ENCODE assay signal across 12 cellular contexts in the genomic region with DNA sequence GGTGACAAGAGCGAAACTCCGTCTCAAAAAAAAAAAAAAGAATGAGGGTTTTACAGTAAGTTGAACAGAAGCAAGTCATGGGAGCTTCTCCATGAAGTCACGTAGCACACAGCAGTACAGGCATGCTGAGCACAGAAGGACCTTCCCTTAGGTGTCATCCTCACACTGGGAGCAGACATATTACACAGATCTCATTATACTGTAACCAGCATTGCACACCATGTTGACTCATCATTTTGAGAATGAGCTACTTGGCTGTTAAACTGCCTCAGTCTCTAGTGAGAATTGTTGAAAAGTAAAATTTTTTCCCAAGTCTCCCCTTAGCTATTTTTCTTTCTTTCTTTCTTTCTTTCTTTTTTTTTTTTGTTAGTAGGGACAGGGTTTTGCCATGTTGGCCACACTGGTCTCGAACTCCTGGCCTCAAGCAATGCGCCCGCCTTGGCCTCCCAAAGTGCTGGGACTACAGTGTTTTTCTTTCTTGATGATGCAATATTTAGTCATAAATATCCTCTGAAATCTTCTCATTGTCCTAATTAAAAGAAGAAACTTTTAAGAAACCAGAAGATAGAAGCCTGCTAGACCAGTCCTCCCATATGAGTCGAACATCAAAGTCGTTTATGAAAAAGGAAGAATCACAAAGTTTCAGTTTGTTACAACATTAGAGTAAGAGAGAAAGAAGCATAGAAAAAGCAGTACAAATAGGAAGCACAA. TPM values are rescaled to one million over a fixed set of nuclear protein-coding genes. Genes with fewer than 3 reads are reported as not detected.
DNase-seq lines count a peak whose midpoint lies in the region; ATAC-seq and TF ChIP-seq lines count a peak whose summit lies in the region.
"Had no signal": no experiment of that assay in that cellular context is flagged by ENCODE, and none has a peak within 500 bp of the region (broad histone marks: within the 10 kb centered on the region; RNA-seq: fewer than 3 reads in every experiment).

No MANE protein-coding gene starts in this region.

- no peaks in the 10 kb centered on the region for H3K9me3 Mint-ChIP-seq in activated T-helper 2 cell treated with anti-CD3 and anti-CD28 coated beads, Interferon-gamma antibody, Interleukin-2, Interleukin-4, amounts not matched to agents 10 μg/mL and 5 μg/mL and 100 μg/mL, durations not matched to agents 14 hours and 24 hours and 36 hours

- peak overlapping the region; percentile 54 for H3K27ac Mint-ChIP-seq in activated T-helper 2 cell treated with anti-CD3 and anti-CD28 coated beads, Interferon-gamma antibody, Interleukin-2, Interleukin-4, amounts not matched to agents 10 μg/mL and 5 μg/mL and 100 μg/mL, durations not matched to agents 14 hours and 24 hours and 36 hours

- H3K4me1 ChIP-seq in A673 (ENCODE audit: insufficient read depth, low read length, poor library complexity, severe bottlenecking) (peaks cover 17% of the 10 kb centered on the region), GM23248 (ENCODE audit: insufficient read depth) (peaks cover 31% of the 10 kb centered on the region), OCI-LY7 (ENCODE audit: insufficient read depth, low read length, poor library complexity, severe bottlenecking) (no peaks in the 10 kb centered on the region), stomach (peaks cover 7 to 34% (median 21%) of the 10 kb centered on the region in 4 donors)

- H3K36me3 ChIP-seq in A673 (ENCODE audit: insufficient read depth, low read length, poor library complexity, severe bottlenecking) (no peaks in the 10 kb centered on the region), GM23248 (ENCODE audit: low read depth) (no peaks in the 10 kb centered on the region), OCI-LY7 (ENCODE audit: insufficient read depth, low read length) (no peaks in the 10 kb centered on the region), stomach (no peaks in the 10 kb centered on the region)
- H3K36me3 ChIP-seq: heart left ventricle had no signal

- H2AFZ ChIP-seq in GM23248 (peak overlapping the region; percentile 6; the same call in 1 of the 2 replicates), OCI-LY7 (ENCODE audit: low read length) (no peak overlapping the region)

- BruUV-seq in A673 (replicated peaks; lab: Mats Ljungman, UMichigan) = no TSS peak
- BruUV-seq in OCI-LY7 (replicated peaks; lab: Mats Ljungman, UMichigan) = no TSS peak

- TF ChIP-seq CTCF in A673 (conservative IDR thresholded peaks at IDR 0.05; ENCODE audit: low read depth, low read length) (no peak), fibroblast of pulmonary artery (IDR thresholded peaks at IDR 0.05; ENCODE audit: low read length, missing control alignments) (no peak), OCI-LY7 (conservative IDR thresholded peaks at IDR 0.05; ENCODE audit: low read length) (no peak), stomach (IDR thresholded peaks at IDR 0.05) (no peak)

- CTCF ChIA-PET in A673 (lab: Charles Lee) = no interaction called here
- CTCF ChIA-PET in OCI-LY7 (lab: Charles Lee; ENCODE audit: unreplicated experiment) = no interaction called here

- no peak for DNase-seq in A673 (ENCODE audit: low spot score)
- DNase-seq in GM23248 = peak; percentile 80
- no peak for DNase-seq in activated T-helper 2 cell treated with anti-CD3 and anti-CD28 coated beads, Interferon-gamma antibody, Interleukin-2, Interleukin-4, amounts not matched to agents 10 μg/mL and 5 μg/mL and 100 μg/mL, durations not matched to agents 14 hours and 24 hours and 36 hours (ENCODE audit: low spot score)
- peak; percentile 39 for DNase-seq in fibroblast of pulmonary artery (ENCODE audit: low read depth)
- no peak for DNase-seq in OCI-LY7 (ENCODE audit: low spot score)
- DNase-seq in stomach = no peak
- no peak for DNase-seq in middle frontal gyrus (ENCODE audit: extremely low spot score, low spot score)
- DNase-seq: heart left ventricle, NCI-H2107, SK-N-SH had no signal

- H3K9me3 ChIP-seq in A673 (ENCODE audit: low read depth, low read length, poor library complexity, severe bottlenecking) (no peaks in the 10 kb centered on the region), GM23248 (ENCODE audit: low read depth) (no peaks in the 10 kb centered on the region), OCI-LY7 (ENCODE audit: low read length) (no peaks in the 10 kb centered on the region), stomach (no peaks in the 10 kb centered on the region)
- H3K9me3 ChIP-seq: heart left ventricle, SK-N-SH had no signal

- H3K4me3 ChIP-seq in A673 (ENCODE audit: low read depth, low read length, poor library complexity, severe bottlenecking) (no peak overlapping the region), GM23248 (no peak overlapping the region), fibroblast of pulmonary artery (replicated peaks; ENCODE audit: low read depth, low read length) (no peak overlapping the region), OCI-LY7 (ENCODE audit: low read depth, low read length, poor library complexity, severe bottlenecking) (no peak overlapping the region), stomach (no peak overlapping the region)
- H3K4me3 ChIP-seq: coronary artery, heart left ventricle had no signal

- no peaks in the 10 kb centered on the region for H3K36me3 Mint-ChIP-seq in activated T-helper 2 cell treated with anti-CD3 and anti-CD28 coated beads, Interferon-gamma antibody, Interleukin-2, Interleukin-4, amounts not matched to agents 10 μg/mL and 5 μg/mL and 100 μg/mL, durations not matched to agents 14 hours and 24 hours and 36 hours (ENCODE audit: low read depth)

- H3K79me2 ChIP-seq in GM23248 (ENCODE audit: insufficient read depth) (no peaks in the 10 kb centered on the region), OCI-LY7 (ENCODE audit: insufficient read depth, low read depth, low read length) (no peaks in the 10 kb centered on the region)

- in situ Hi-C loops in GM23248 (cut with MboI) = no loop called here

- H3K9me2 ChIP-seq in GM23248 (ENCODE audit: insufficient read depth) = no peaks in the 10 kb centered on the region
- H3K9me2 ChIP-seq in OCI-LY7 (ENCODE audit: insufficient read depth, low read length) = no peaks in the 10 kb centered on the region
- H3K9me2 ChIP-seq: SK-N-SH had no signal

- no peaks in the 10 kb centered on the region for H3K27me3 ChIP-seq in A673 (replicated peaks; ENCODE audit: insufficient read depth, low read depth, low read length, poor library complexity)
- H3K27me3 ChIP-seq in GM23248 (replicated peaks; ENCODE audit: insufficient read depth) = no peaks in the 10 kb centered on the region
- no peaks in the 10 kb centered on the region for H3K27me3 ChIP-seq in stomach
- H3K27me3 ChIP-seq: heart left ventricle had no signal

- no peaks in the 10 kb centered on the region for H3K27me3 Mint-ChIP-seq in activated T-helper 2 cell treated with anti-CD3 and anti-CD28 coated beads, Interferon-gamma antibody, Interleukin-2, Interleukin-4, amounts not matched to agents 10 μg/mL and 5 μg/mL and 100 μg/mL, durations not matched to agents 14 hours and 24 hours and 36 hours (ENCODE audit: low read depth)

- no peak for ATAC-seq in GM18909 (IDR thresholded peaks at IDR 0.05; ENCODE audit: poor library complexity, unreplicated experiment)
- ATAC-seq: heart left ventricle had no signal

- POLR2A ChIA-PET in A673 (lab: Charles Lee; ENCODE audit: low non-redundant PET) = no interaction called here
- POLR2A ChIA-PET in OCI-LY7 (lab: Charles Lee) = interaction anchor here (0.6 to 1.2 kb wide), 2 partner anchors 8 to 495 kb away, joined by 3 to 4 read pairs; no protein-coding TSS in a partner anchor

- no peak overlapping the region for H3K9ac ChIP-seq in GM23248
- H3K9ac ChIP-seq: SK-N-SH had no signal

- H4K20me1 ChIP-seq in GM23248 (ENCODE audit: insufficient read depth) (no peaks in the 10 kb centered on the region), OCI-LY7 (ENCODE audit: insufficient read depth, low read length) (no peaks in the 10 kb centered on the region)

- peak overlapping the region; percentile 19 for H3K27ac ChIP-seq in A673 (ENCODE audit: low read depth, low read length, poor library complexity, severe bottlenecking)
- H3K27ac ChIP-seq in GM23248 = peak overlapping the region; percentile 24
- no peak overlapping the region for H3K27ac ChIP-seq in OCI-LY7 (ENCODE audit: low read depth, low read length, poor library complexity, severe bottlenecking)
- no peak overlapping the region for H3K27ac ChIP-seq in stomach
- H3K27ac ChIP-seq: coronary artery had no signal

- no peak for TF ChIP-seq POLR2A in stomach (IDR thresholded peaks at IDR 0.05)

- intact Hi-C loops in A673 (cut with micrococcal nuclease; ENCODE audit: unreplicated experiment) = no loop called here
- intact Hi-C loops in activated T-helper 2 cell treated with anti-CD3 and anti-CD28 coated beads, Interferon-gamma antibody, Interleukin-2, Interleukin-4, amounts not matched to agents 10 μg/mL and 5 μg/mL and 100 μg/mL, durations not matched to agents 14 hours and 24 hours and 36 hours (cut with micrococcal nuclease) = no loop called here
- intact Hi-C loops in OCI-LY7 (cut with micrococcal nuclease; ENCODE audit: unreplicated experiment) = no loop called here
- intact Hi-C loops in stomach (cut with DNase I; ENCODE audit: low total_unique reads) = no loop called here

- WGBS in GM23248 (ENCODE audit: low coverage in 1 of 2, low lambda C conversion rate in 2 of 2, missing lambda C conversion rate in 2 of 2), 2 experiments = 85 to 92% methylated on average over 8 of the region's 8 CpGs
- WGBS in stomach, 5 donors = 88 to 92% (median 90%) methylated on average over 8 of the region's 8 CpGs

- TF ChIP-seq EP300 in stomach (IDR thresholded peaks at IDR 0.05) = no peak

- H3K4me3 Mint-ChIP-seq in activated T-helper 2 cell treated with anti-CD3 and anti-CD28 coated beads, Interferon-gamma antibody, Interleukin-2, Interleukin-4, amounts not matched to agents 10 μg/mL and 5 μg/mL and 100 μg/mL, durations not matched to agents 14 hours and 24 hours and 36 hours (ENCODE audit: low read depth) = no peak overlapping the region

- H3K4me1 Mint-ChIP-seq in activated T-helper 2 cell treated with anti-CD3 and anti-CD28 coated beads, Interferon-gamma antibody, Interleukin-2, Interleukin-4, amounts not matched to agents 10 μg/mL and 5 μg/mL and 100 μg/mL, durations not matched to agents 14 hours and 24 hours and 36 hours (ENCODE audit: low read depth) = peaks cover 20% of the 10 kb centered on the region

- no peak overlapping the region for H3K4me2 ChIP-seq in GM23248 (ENCODE audit: unreplicated experiment)
- H3K4me2 ChIP-seq in OCI-LY7 (ENCODE audit: low read length) = no peak overlapping the region
- H3K4me2 ChIP-seq: SK-N-SH had no signal

- peaks cover 28% of the 10 kb centered on the region for H3F3A ChIP-seq in GM23248 (ENCODE audit: insufficient read depth)

RNA-seq across cellular contexts. Expression of gene PPP1CB, which starts 37.9 kb away (rescaled TPM):
- total RNA-seq in A673 (2021) (167 and 181 TPM in 2 replicates), OCI-LY7 (2022) (127 and 144 TPM in 2 replicates), stomach (100 to 1,000 TPM; 200 to 458 (median 251) TPM)
- 119 and 127 TPM in 2 replicates for total RNA-seq in GM23248 (2014; rRNA removed; shearing (Covaris generic))
- polyA plus RNA-seq in GM23248 (2016; fragmentation: Nextera tagmentation; extraction: Ambion mirVana) (122 and 125 TPM in 2 replicates), stomach (100 to 1,000 TPM in 2 of 3 donors, 10 to 100 TPM in 1; 72.5 to 117 (median 102) TPM)
- total RNA-seq in activated T-helper 2 cell treated with anti-CD3 and anti-CD28 coated beads, Interferon-gamma antibody, Interleukin-2, Interleukin-4, amounts not matched to agents 10 μg/mL and 5 μg/mL and 100 μg/mL, durations not matched to agents 14 hours and 24 hours and 36 hours = 253 and 272 TPM in 2 replicates
- 48.5 and 67.5 TPM in 2 replicates for total RNA-seq in OCI-LY7 (2014; rRNA removed; shearing (Covaris generic))

Comparison
In these comparisons a context has a peak if more than half of its experiments do, and no peak if none do; other contexts are left out.
1. DNase-seq: peak in GM23248 (single experiment) and fibroblast of pulmonary artery (single experiment); none in A673 (single experiment), activated T-helper 2 cell treated with anti-CD3 and anti-CD28 coated beads, Interferon-gamma antibody, Interleukin-2, Interleukin-4, amounts not matched to agents 10 μg/mL and 5 μg/mL and 100 μg/mL, durations not matched to agents 14 hours and 24 hours and 36 hours (single experiment), OCI-LY7 (single experiment), stomach (single experiment) and middle frontal gyrus (single experiment).
2. H3K27ac ChIP-seq: peak in A673 (single experiment) and GM23248 (single experiment); none in OCI-LY7 (single experiment) and stomach (0 of 5).